ENCODE assay signal across 29 cellular contexts in genomic region chr5:145449794-145450193, GRCh38.
DNase-seq lines count a peak whose midpoint lies in the region; ATAC-seq and TF ChIP-seq lines count a peak whose summit lies in the region.
"Had no signal": no experiment of that assay in that cellular context is flagged by ENCODE, and none has a peak within 500 bp of the region (broad histone marks: within the 10 kb centered on the region; RNA-seq: fewer than 3 reads in every experiment).

No MANE protein-coding gene starts in this region.

- no peaks in the 10 kb centered on the region for H3K27me3 Mint-ChIP-seq in CD4-positive, alpha-beta memory T cell
- H3K27me3 Mint-ChIP-seq: activated CD4-positive, alpha-beta memory T cell treated with anti-CD3 and anti-CD28 coated beads for 36 hours; T-helper 17 cell had no signal

- no peaks in the 10 kb centered on the region for H3K27me3 ChIP-seq in CD4-positive, alpha-beta memory T cell (ENCODE audit: insufficient read depth, low read length)
- H3K27me3 ChIP-seq in heart left ventricle, result no peaks in the 10 kb centered on the region
- H3K27me3 ChIP-seq: sigmoid colon, stomach, thyroid gland, vagina had no signal

- H3K4me1 ChIP-seq in CD4-positive, alpha-beta memory T cell (ENCODE audit: insufficient read depth, low read length), result no peaks in the 10 kb centered on the region
- H3K4me1 ChIP-seq in heart left ventricle, result no peaks in the 10 kb centered on the region
- H3K4me1 ChIP-seq: prostate gland, sigmoid colon, stomach, thyroid gland, vagina had no signal

- no peaks in the 10 kb centered on the region for H3K36me3 ChIP-seq in CD4-positive, alpha-beta memory T cell (ENCODE audit: insufficient read depth, low read length)
- no peaks in the 10 kb centered on the region for H3K36me3 ChIP-seq in heart left ventricle
- H3K36me3 ChIP-seq: prostate gland, sigmoid colon, stomach, thyroid gland, vagina had no signal

- POLR2A ChIA-PET in CD4-positive, alpha-beta memory T cell (lab: Charles Lee; ENCODE audit: partially characterized antibody), result no interaction called here

- no peak overlapping the region for H3K27ac ChIP-seq in CD4-positive, alpha-beta memory T cell (ENCODE audit: low read depth, low read length)
- no peak overlapping the region for H3K27ac ChIP-seq in heart left ventricle
- H3K27ac ChIP-seq: C4-2B, prostate gland, sigmoid colon, stomach, thyroid gland, vagina had no signal

- no peak overlapping the region for H3K4me3 Mint-ChIP-seq in CD4-positive, alpha-beta memory T cell
- H3K4me3 Mint-ChIP-seq: activated CD4-positive, alpha-beta memory T cell treated with anti-CD3 and anti-CD28 coated beads for 36 hours; activated naive CD4-positive, alpha-beta T cell treated with anti-CD3 and anti-CD28 coated beads for 36 hours; activated T-helper 1 cell treated with anti-CD3 and anti-CD28 coated beads, Interleukin-12 subunit alpha, Interleukin-12 subunit beta, Interleukin-2, Interleukin-4 antibody, amounts not matched to agents 30 ng/mL and 10 ng/mL and 1 ng/mL, durations not matched to agents 14 hours and 24 hours and 36 hours; T-helper 17 cell had no signal

- H3K9me3 Mint-ChIP-seq in CD4-positive, alpha-beta memory T cell, result peaks cover 0 to 10% (median 6%) of the 10 kb centered on the region in 8 donors

- intact Hi-C loops in CD4-positive, alpha-beta memory T cell (cut with micrococcal nuclease), result no loop called here
- intact Hi-C loops in heart left ventricle (cut with DNase I), result no loop called here

- WGBS in heart left ventricle, 4 donors, result 71 to 87% (median 78%) methylated on average over 4 of the region's 4 CpGs

- no peaks in the 10 kb centered on the region for H3K9me3 ChIP-seq in CD4-positive, alpha-beta memory T cell (ENCODE audit: control insufficient read depth in 1 of 2, low read length in 2 of 2)
- peaks cover 0 to 19% (median 4%) of the 10 kb centered on the region in 12 donors for H3K9me3 ChIP-seq in heart left ventricle
- H3K9me3 ChIP-seq: prostate gland, sigmoid colon, thyroid gland, vagina had no signal

- H3K36me3 Mint-ChIP-seq in CD4-positive, alpha-beta memory T cell, result no peaks in the 10 kb centered on the region
- H3K36me3 Mint-ChIP-seq: activated CD4-positive, alpha-beta memory T cell treated with anti-CD3 and anti-CD28 coated beads for 36 hours had no signal

- no peak for ATAC-seq in heart left ventricle
- ATAC-seq: K562, left ventricle myocardium superior, T-helper 17 cell had no signal

- CTCF ChIA-PET in CD4-positive, alpha-beta memory T cell (lab: Charles Lee; ENCODE audit: partially characterized antibody), result no interaction called here

- no peak overlapping the region for H3K27ac Mint-ChIP-seq in CD4-positive, alpha-beta memory T cell
- H3K27ac Mint-ChIP-seq: activated CD4-positive, alpha-beta memory T cell treated with anti-CD3 and anti-CD28 coated beads for 36 hours; activated naive CD4-positive, alpha-beta T cell treated with anti-CD3 and anti-CD28 coated beads for 36 hours; activated T-helper 1 cell treated with anti-CD3 and anti-CD28 coated beads, Interleukin-12 subunit alpha, Interleukin-12 subunit beta, Interleukin-2, Interleukin-4 antibody, amounts not matched to agents 30 ng/mL and 10 ng/mL and 1 ng/mL, durations not matched to agents 14 hours and 24 hours and 36 hours; T-helper 17 cell had no signal

- no peak overlapping the region for H3K4me3 ChIP-seq in CD4-positive, alpha-beta memory T cell (ENCODE audit: low read length in 2 of 2)
- H3K4me3 ChIP-seq in heart left ventricle, result no peak overlapping the region
- H3K4me3 ChIP-seq: K562, prostate gland, sigmoid colon, stomach, thyroid gland, vagina had no signal

- DNase-seq in Ammon's horn (ENCODE audit: low spot score), result peak; percentile 60
- DNase-seq in LHCN-M2 (ENCODE audit: low read depth), result peak; percentile 19
- peak; percentile 9 for DNase-seq in fibroblast of gingiva (ENCODE audit: low read depth)
- DNase-seq in occipital lobe (lab: John Stamatoyannopoulos, UW), result peak; percentile 10
- no peak for DNase-seq in CD4-positive, alpha-beta memory T cell
- no peak for DNase-seq in GF-D8 (lab: John Stamatoyannopoulos, UW)
- DNase-seq in heart left ventricle, result no peak
- no peak for DNase-seq in NCI-H2081 treated with DMSO at 0.1 percent for 48 hours (lab: John Stamatoyannopoulos, UW)
- DNase-seq: ACHN; activated CD4-positive, alpha-beta memory T cell treated with anti-CD3 and anti-CD28 coated beads for 36 hours; activated CD4-positive, CD25-positive, alpha-beta regulatory T cell treated with anti-CD3 and anti-CD28 coated beads, Interleukin-2, amount 50 U/mL, for 72 hours; activated naive CD4-positive, alpha-beta T cell treated with anti-CD3 and anti-CD28 coated beads for 36 hours; central memory CD4-positive, alpha-beta T cell; DND-41; left ventricle myocardium superior; NCI-H2081; NCI-H526 treated with DMSO at 0.1 percent for 48 hours; Right ventricle myocardium superior; sigmoid colon; stimulated activated CD4-positive, alpha-beta T cell treated with anti-CD3 and anti-CD28 coated beads, Interleukin-12 subunit alpha, Interleukin-12 subunit beta, amount 100 ng/mL, for 4 hours; stimulated activated CD4-positive, alpha-beta T cell treated with anti-CD3 and anti-CD28 coated beads, Interleukin-2, amount 100 ng/mL, for 48 hours; stomach; T-helper 17 cell; thyroid gland had no signal

- no peak for TF ChIP-seq POLR2A in heart left ventricle (IDR thresholded peaks at IDR 0.05)

- no peaks in the 10 kb centered on the region for H3K4me1 Mint-ChIP-seq in CD4-positive, alpha-beta memory T cell
- H3K4me1 Mint-ChIP-seq: T-helper 17 cell had no signal

- TF ChIP-seq CTCF in heart left ventricle (IDR thresholded peaks at IDR 0.05), result no peak

Comparison
In these comparisons a context has a peak if more than half of its experiments do, and no peak if none do; other contexts are left out.
1. DNase-seq: peak in Ammon's horn (single experiment), LHCN-M2 (single experiment), fibroblast of gingiva (single experiment) and occipital lobe (single experiment); none in CD4-positive, alpha-beta memory T cell (0 of 5), GF-D8 (single experiment), heart left ventricle (0 of 5) and NCI-H2081 treated with DMSO at 0.1 percent for 48 hours (single experiment).